Comparison of ENCODE assay signal across 2 cellular contexts in the genomic region with DNA sequence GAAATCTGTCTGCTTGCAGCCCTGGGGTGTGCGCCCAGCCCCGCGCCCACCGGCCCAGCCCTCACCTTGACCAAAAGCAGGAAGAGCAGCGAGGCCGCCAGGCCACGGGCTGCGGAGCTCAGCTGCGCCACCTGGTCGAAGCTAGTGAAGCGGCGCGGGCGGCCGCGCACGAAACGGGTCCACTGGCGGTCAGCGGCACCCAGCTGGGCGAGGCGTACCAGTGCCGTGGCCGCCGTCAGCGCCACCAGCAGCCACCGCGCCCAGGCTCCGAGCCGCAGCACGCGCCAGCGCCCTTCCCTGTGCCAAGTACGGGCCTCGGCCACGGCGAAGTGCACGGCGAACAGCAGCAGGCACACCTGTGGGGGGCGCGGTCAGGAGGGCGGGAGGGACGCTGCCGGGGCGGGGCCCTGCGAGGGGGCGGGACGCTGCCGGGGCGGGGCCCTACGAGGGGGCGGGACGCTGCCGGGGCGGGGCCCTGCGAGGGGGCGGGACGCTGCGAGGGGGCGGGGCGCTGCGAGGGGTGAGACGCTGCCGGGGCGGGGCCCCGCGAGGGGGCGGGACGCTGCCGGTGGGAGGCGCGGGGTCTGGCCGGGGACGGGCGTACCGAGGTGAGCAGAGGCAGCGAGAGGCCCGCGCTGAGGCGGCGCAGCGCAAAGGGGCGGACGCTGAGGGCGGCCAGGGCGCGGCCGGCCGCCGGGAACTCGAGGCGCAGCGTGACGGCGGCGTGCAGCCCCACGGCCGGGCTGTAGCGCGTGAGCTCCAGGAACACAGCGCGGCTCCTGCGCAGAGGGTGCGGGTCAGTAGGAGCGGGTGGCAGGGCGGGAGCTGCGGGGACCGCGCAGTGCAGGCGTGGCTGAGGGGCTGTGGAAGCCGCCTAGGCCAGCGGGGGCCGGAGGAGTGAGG.
TF ChIP-seq lines count a peak whose summit lies in the region.

No MANE protein-coding gene starts in this region.

TF ChIP-seq in SK-N-SH, 30 proteins besides CTCF, POLR2A, EP300 and RAD21 (continued from another document):
- TF ChIP-seq, protein P1, sequence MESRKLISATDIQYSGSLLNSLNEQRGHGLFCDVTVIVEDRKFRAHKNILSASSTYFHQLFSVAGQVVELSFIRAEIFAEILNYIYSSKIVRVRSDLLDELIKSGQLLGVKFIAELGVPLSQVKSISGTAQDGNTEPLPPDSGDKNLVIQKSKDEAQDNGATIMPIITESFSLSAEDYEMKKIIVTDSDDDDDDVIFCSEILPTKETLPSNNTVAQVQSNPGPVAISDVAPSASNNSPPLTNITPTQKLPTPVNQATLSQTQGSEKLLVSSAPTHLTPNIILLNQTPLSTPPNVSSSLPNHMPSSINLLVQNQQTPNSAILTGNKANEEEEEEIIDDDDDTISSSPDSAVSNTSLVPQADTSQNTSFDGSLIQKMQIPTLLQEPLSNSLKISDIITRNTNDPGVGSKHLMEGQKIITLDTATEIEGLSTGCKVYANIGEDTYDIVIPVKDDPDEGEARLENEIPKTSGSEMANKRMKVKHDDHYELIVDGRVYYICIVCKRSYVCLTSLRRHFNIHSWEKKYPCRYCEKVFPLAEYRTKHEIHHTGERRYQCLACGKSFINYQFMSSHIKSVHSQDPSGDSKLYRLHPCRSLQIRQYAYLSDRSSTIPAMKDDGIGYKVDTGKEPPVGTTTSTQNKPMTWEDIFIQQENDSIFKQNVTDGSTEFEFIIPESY (IDR thresholded peaks at IDR 0.05; ENCODE audit: borderline replicate concordance, low read depth), result no peak
- no peak for TF ChIP-seq YY1 (IDR thresholded peaks at IDR 0.05; ENCODE audit: low read depth)
- TF ChIP-seq GATA2 (CRISPR knock-in tag; IDR thresholded peaks at IDR 0.05), result no peak
TF ChIP-seq in SK-N-SH: peak in this region for 0.

TF ChIP-seq in SK-N-SH treated with all-trans-retinoic acid at 6 μM for 48 hours, 23 proteins besides CTCF, POLR2A, EP300 and RAD21 (continued from another document):
- TF ChIP-seq, protein P2, sequence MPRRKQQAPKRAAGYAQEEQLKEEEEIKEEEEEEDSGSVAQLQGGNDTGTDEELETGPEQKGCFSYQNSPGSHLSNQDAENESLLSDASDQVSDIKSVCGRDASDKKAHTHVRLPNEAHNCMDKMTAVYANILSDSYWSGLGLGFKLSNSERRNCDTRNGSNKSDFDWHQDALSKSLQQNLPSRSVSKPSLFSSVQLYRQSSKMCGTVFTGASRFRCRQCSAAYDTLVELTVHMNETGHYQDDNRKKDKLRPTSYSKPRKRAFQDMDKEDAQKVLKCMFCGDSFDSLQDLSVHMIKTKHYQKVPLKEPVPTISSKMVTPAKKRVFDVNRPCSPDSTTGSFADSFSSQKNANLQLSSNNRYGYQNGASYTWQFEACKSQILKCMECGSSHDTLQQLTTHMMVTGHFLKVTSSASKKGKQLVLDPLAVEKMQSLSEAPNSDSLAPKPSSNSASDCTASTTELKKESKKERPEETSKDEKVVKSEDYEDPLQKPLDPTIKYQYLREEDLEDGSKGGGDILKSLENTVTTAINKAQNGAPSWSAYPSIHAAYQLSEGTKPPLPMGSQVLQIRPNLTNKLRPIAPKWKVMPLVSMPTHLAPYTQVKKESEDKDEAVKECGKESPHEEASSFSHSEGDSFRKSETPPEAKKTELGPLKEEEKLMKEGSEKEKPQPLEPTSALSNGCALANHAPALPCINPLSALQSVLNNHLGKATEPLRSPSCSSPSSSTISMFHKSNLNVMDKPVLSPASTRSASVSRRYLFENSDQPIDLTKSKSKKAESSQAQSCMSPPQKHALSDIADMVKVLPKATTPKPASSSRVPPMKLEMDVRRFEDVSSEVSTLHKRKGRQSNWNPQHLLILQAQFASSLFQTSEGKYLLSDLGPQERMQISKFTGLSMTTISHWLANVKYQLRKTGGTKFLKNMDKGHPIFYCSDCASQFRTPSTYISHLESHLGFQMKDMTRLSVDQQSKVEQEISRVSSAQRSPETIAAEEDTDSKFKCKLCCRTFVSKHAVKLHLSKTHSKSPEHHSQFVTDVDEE (CRISPR knock-in tag; IDR thresholded peaks at IDR 0.05), result no peak
- TF ChIP-seq BACH2 (CRISPR knock-in tag; IDR thresholded peaks at IDR 0.05; ENCODE audit: borderline replicate concordance), result no peak
- TF ChIP-seq TOX (CRISPR knock-in tag; IDR thresholded peaks at IDR 0.05; ENCODE audit: borderline replicate concordance), result no peak
- TF ChIP-seq GLIS3 (CRISPR knock-in tag; IDR thresholded peaks at IDR 0.05), result no peak
